Comparison of ENCODE assay signal across 1 cellular context in genomic region chr7:82559203-82559805, GRCh38.
TF ChIP-seq lines count a peak whose summit lies in the region.

No MANE protein-coding gene starts in this region.

TF ChIP-seq in SK-N-SH, 30 proteins besides CTCF, POLR2A, EP300 and RAD21 (continued from another document):
- no peak for TF ChIP-seq USF1 (IDR thresholded peaks at IDR 0.05; ENCODE audit: borderline replicate concordance, low read depth)
- peak; percentile 38; the same call in 1 of the 2 replicates for TF ChIP-seq MXI1 (IDR thresholded peaks at IDR 0.05; ENCODE audit: low read depth, low read length)
- TF ChIP-seq MAX (IDR thresholded peaks at IDR 0.05; ENCODE audit: low read depth) = no peak
- TF ChIP-seq ZBTB33 (IDR thresholded peaks at IDR 0.05; ENCODE audit: borderline replicate concordance, low read depth) = no peak
- no peak for TF ChIP-seq GATA2 (CRISPR knock-in tag; IDR thresholded peaks at IDR 0.05)
- TF ChIP-seq TCF12 (IDR thresholded peaks at IDR 0.05) = 0 out of 2 replicates have a peak, but pooled peaks have one; percentile 7
- no peak for TF ChIP-seq FOXM1 (IDR thresholded peaks at IDR 0.05; ENCODE audit: low read depth)
- TF ChIP-seq ELF1 (IDR thresholded peaks at IDR 0.05) = no peak
